Comparison of ENCODE assay signal across 26 cellular contexts in genomic region chr6:107846262-107846795, GRCh38. TPM values are rescaled to one million over a fixed set of nuclear protein-coding genes. Genes with fewer than 3 reads are reported as not detected.
"Had no signal": no experiment of that assay in that cellular context is flagged by ENCODE, and none has a peak within 500 bp of the region (broad histone marks: within the 10 kb centered on the region; RNA-seq: fewer than 3 reads in every experiment).

No MANE protein-coding gene starts in this region.

- H3K4me3 ChIP-seq: SJCRH30 had no signal

- H3K4me2 ChIP-seq: KMS-11 had no signal

- H3K9ac ChIP-seq: KMS-11 had no signal

- H3K36me3 ChIP-seq: SJCRH30 had no signal

- H3K4me1 ChIP-seq: SJCRH30 had no signal

- H3K27ac ChIP-seq: KMS-11, RWPE1, SJCRH30 had no signal

- DNase-seq: IMR-90; Kasumi-1; MM.1S; NCI-H1092 treated with DMSO at 0.1 percent for 48 hours; NCI-H1436; NCI-H187; NCI-H2029; NCI-H2081 treated with DMSO at 0.1 percent for 48 hours; NCI-H2171; NCI-H226; NCI-H446; NCI-H510A; NCI-H524 treated with DMSO at 0.1 percent for 48 hours; NCI-H69; NCI-H774; NK-92 treated with Interleukin-12 subunit alpha and Interleukin-12 subunit beta, amount 100 ng/mL, for 24 hours; PC-3; SHP77; SJCRH30 had no signal

- ATAC-seq: HepG2, Panc1, PC-3, SK-N-SH treated with all-trans-retinoic acid at 6 μM for 48 hours had no signal

- FAIRE-seq: HepG2 had no signal

- H3K9me3 ChIP-seq: SJCRH30 had no signal

RNA-seq across cellular contexts. Expression of gene SCML4, which starts 22.2 kb away (rescaled TPM):
- total RNA-seq: HepG2, HT1080, IMR-90, M059J, PC-3, SJCRH30 had no signal
- polyA plus RNA-seq: HepG2, IMR-90 had no signal
